In genomic region chr16:81315271-81316175, GRCh38 we compare ENCODE assay signal across 8 cellular contexts. TPM values are rescaled to one million over a fixed set of nuclear protein-coding genes. Genes with fewer than 3 reads are reported as not detected.
DNase-seq lines count a peak whose midpoint lies in the region; FAIRE-seq and TF ChIP-seq lines count a peak whose summit lies in the region.

No MANE protein-coding gene starts in this region.

- TF ChIP-seq POLR2A in endothelial cell of umbilical vein (IDR thresholded peaks at IDR 0.05; ENCODE audit: low read depth, low read length), result no peak

- H3K9me3 ChIP-seq in HEK293 (ENCODE audit: control insufficient read depth, insufficient read depth, low read depth, low read length), result no peaks in the 10 kb centered on the region
- H3K9me3 ChIP-seq in endothelial cell of umbilical vein (replicated peaks; ENCODE audit: control insufficient read depth, insufficient read depth, low read length), result no peaks in the 10 kb centered on the region

- H3K4me2 ChIP-seq in endothelial cell of umbilical vein (ENCODE audit: insufficient read depth, low read length), result peak overlapping the region; percentile 86

- dilution Hi-C loops in endothelial cell of umbilical vein (cut with MboI; ENCODE audit: extremely low pct_ligation_motif_present, low sequenced_read_pairs), result no loop called here

- H3K9me1 ChIP-seq in endothelial cell of umbilical vein (replicated peaks; ENCODE audit: control insufficient read depth, extremely low read depth, insufficient read depth, low read length), result no peaks in the 10 kb centered on the region

- TF ChIP-seq CTCF in GM12874 (IDR thresholded peaks at IDR 0.05; ENCODE audit: insufficient read depth, low read depth, low read length), result 0 out of 2 replicates have a peak, but pooled peaks have one; percentile 1
- peak; percentile 23; the same call in 1 of the 2 replicates for TF ChIP-seq CTCF in HEK293 (tag by site-specific recombination; IDR thresholded peaks at IDR 0.05)
- peak in 1 of 2 donors; percentile 24 for TF ChIP-seq CTCF in endothelial cell of umbilical vein (IDR thresholded peaks at IDR 0.05; ENCODE audit: extremely low read depth in 1 of 2, insufficient read depth in 1 of 2, low read depth in 1 of 2, low read length in 2 of 2)

- intact Hi-C loops in endothelial cell of umbilical vein (cut with micrococcal nuclease), result no loop called here

- FAIRE-seq in endothelial cell of umbilical vein (lab: Jason Lieb, UNC), result peak; percentile 69

- H3K4me3 ChIP-seq in HEK293 (ENCODE audit: low read depth, low read length) (peak overlapping the region; percentile 60), endothelial cell of umbilical vein (replicated peaks in 1 of 3; ENCODE audit: insufficient read depth in 1 of 3, low read depth in 1 of 3, low read length in 3 of 3) (peak overlapping the region; percentile 59 to 94 (median 93))

- H3K36me3 ChIP-seq in HEK293 (ENCODE audit: control insufficient read depth in 2 of 2, insufficient read depth in 1 of 2, low read length in 2 of 2) (no peaks in the 10 kb centered on the region), endothelial cell of umbilical vein (ENCODE audit: control insufficient read depth in 2 of 2, extremely low read depth in 1 of 2, insufficient read depth in 2 of 2, low read length in 2 of 2) (no peaks in the 10 kb centered on the region)

- H3K4me1 ChIP-seq in HEK293 (ENCODE audit: control insufficient read depth, insufficient read depth, low read length), result peaks cover 15% of the 10 kb centered on the region
- peaks cover 16% of the 10 kb centered on the region for H3K4me1 ChIP-seq in endothelial cell of umbilical vein (ENCODE audit: control insufficient read depth, extremely low read depth, insufficient read depth, low read length)

- no peaks in the 10 kb centered on the region for H3K27me3 ChIP-seq in endothelial cell of umbilical vein (ENCODE audit: control insufficient read depth in 2 of 2, insufficient read depth in 2 of 2, low read length in 2 of 2)

- peak overlapping the region; percentile 77 for H3K9ac ChIP-seq in endothelial cell of umbilical vein (replicated peaks; ENCODE audit: extremely low read depth, insufficient read depth, low read length)

- peaks cover 51% of the 10 kb centered on the region for H3K79me2 ChIP-seq in endothelial cell of umbilical vein (ENCODE audit: control insufficient read depth, insufficient read depth, low read length)

- TSS peak; percentile 20 for BruUV-seq in endothelial cell of umbilical vein (replicated peaks; lab: Mats Ljungman, UMichigan)

- CTCF ChIA-PET in HEK293 (lab: Yijun Ruan, JAX), result interaction anchor here (0.6 to 1.0 kb wide), 2 partner anchors 110 to 111 kb away, joined by 3 to 5 read pairs; no protein-coding TSS in a partner anchor
- CTCF ChIA-PET in endothelial cell of umbilical vein (lab: Charles Lee), result interaction anchor here (1.9 to 2.2 kb wide), 2 partner anchors 52 to 55 kb away, joined by 9 to 20 read pairs; no protein-coding TSS in a partner anchor

- H2AFZ ChIP-seq in endothelial cell of umbilical vein (ENCODE audit: low read depth, low read length), result peak overlapping the region; percentile 93

- H3K27ac ChIP-seq in HEK293 (ENCODE audit: extremely low read depth, low read depth, low read length) (peak overlapping the region; percentile 67; the same call in 1 of the 2 replicates), endothelial cell of umbilical vein (ENCODE audit: insufficient read depth, low read depth, low read length) (peak overlapping the region; percentile 67)

- POLR2A ChIA-PET in HEK293 (lab: Yijun Ruan, JAX), result interaction anchor here (0.8 to 2.1 kb wide), 6 partner anchors 11 to 308 kb away, joined by 3 to 8 read pairs (median 4); partner anchors contain the start of genes CENPN and CMC2
- POLR2A ChIA-PET in endothelial cell of umbilical vein (lab: Charles Lee), result no interaction called here

- peak; percentile 29 for DNase-seq in MV-4-11 (lab: John Stamatoyannopoulos, UW)
- DNase-seq in activated T-cell treated with anti-CD3 and anti-CD28 coated beads for 1 hour (ENCODE audit: low read depth), result peak; percentile 32
- peak; percentile 58 for DNase-seq in endothelial cell of umbilical vein (ENCODE audit: low read depth, low spot score)
- DNase-seq in middle frontal gyrus (ENCODE audit: extremely low spot score, low spot score), result peak; percentile 21
- peak; percentile 6 for DNase-seq in stimulated activated CD8-positive, alpha-beta memory T cell treated with anti-CD3 and anti-CD28 coated beads, Interleukin-7, amount 100 ng/mL, for 24 hours (ENCODE audit: low read depth)
- no peak for DNase-seq in NCI-H2196 (lab: John Stamatoyannopoulos, UW; ENCODE audit: unreplicated experiment)

- H4K20me1 ChIP-seq in endothelial cell of umbilical vein (replicated peaks; ENCODE audit: control insufficient read depth, extremely low read depth, insufficient read depth, low read length), result no peaks in the 10 kb centered on the region

TF ChIP-seq in HEK293, 187 proteins besides CTCF, POLR2A, EP300 and RAD21 (continues in another document):
- TF ChIP-seq RBAK (tag by site-specific recombination; IDR thresholded peaks at IDR 0.05) (no peak), KLF16 (tag by site-specific recombination; IDR thresholded peaks at IDR 0.05) (no peak), ZNF639 (tag by site-specific recombination; IDR thresholded peaks at IDR 0.05) (no peak), GLIS2 (tag by site-specific recombination; IDR thresholded peaks at IDR 0.05) (peak; percentile 26; the same call in 1 of the 2 replicates), ZIC2 (tag by site-specific recombination; IDR thresholded peaks at IDR 0.05) (peak; percentile 12; the same call in 1 of the 2 replicates), ZNF792 (tag by site-specific recombination; IDR thresholded peaks at IDR 0.05) (no peak)

TF ChIP-seq in endothelial cell of umbilical vein, 7 proteins besides CTCF, POLR2A, EP300 and RAD21:
- TF ChIP-seq GATA2 (IDR thresholded peaks at IDR 0.05; ENCODE audit: insufficient read depth, insufficient read length, low read depth, low read length) (no peak), EZH2 (IDR thresholded peaks at IDR 0.05; ENCODE audit: borderline replicate concordance, low read depth, low read length, severe bottlenecking) (no peak), MAX (IDR thresholded peaks at IDR 0.05; ENCODE audit: insufficient read depth, insufficient read length) (no peak), POLR2AphosphoS5 (IDR thresholded peaks at IDR 0.05; ENCODE audit: insufficient read depth, low read depth, low read length) (peak; percentile 10)

RNA-seq across cellular contexts. Expression of gene GAN, which starts 0.8 kb away (rescaled TPM):
- total RNA-seq in endothelial cell of umbilical vein, result 11.1 and 12.2 TPM in 2 replicates
- 1.6 and 1.8 TPM in 2 replicates for polyA plus RNA-seq in endothelial cell of umbilical vein
- 1.5 and 1.7 TPM in 2 replicates for polyA plus RNA-seq in endothelial cell of umbilical vein (2011; cell fraction: cytosol; rRNA removed)
- 3.8 and 5.2 TPM in 2 replicates for polyA plus RNA-seq in endothelial cell of umbilical vein (2011; cell fraction: nucleus; rRNA removed)
- polyA plus RNA-seq in endothelial cell of umbilical vein (2012), result 2.5 and 2.6 TPM in 2 replicates
- polyA minus RNA-seq in endothelial cell of umbilical vein, result 13.1 and 13.9 TPM in 2 replicates
- polyA minus RNA-seq in endothelial cell of umbilical vein (2011; cell fraction: cytosol; rRNA and poly(A)+ RNA removed), result 13.9 TPM
- polyA minus RNA-seq in endothelial cell of umbilical vein (2011; cell fraction: nucleus; rRNA and poly(A)+ RNA removed), result 8.7 and 11.7 TPM in 2 replicates
